In genomic region chr10:28587270-28587969, GRCh38 we compare ENCODE assay signal across 2 cellular contexts.
TF ChIP-seq lines count a peak whose summit lies in the region.

No MANE protein-coding gene starts in this region.

TF ChIP-seq in IMR-90, 13 proteins besides CTCF, POLR2A, EP300 and RAD21:
- TF ChIP-seq USF2 (IDR thresholded peaks at IDR 0.05; ENCODE audit: low read depth, low read length), result no peak
- no peak for TF ChIP-seq RFX5 (IDR thresholded peaks at IDR 0.05; ENCODE audit: low read depth, low read length)
- peak; percentile 22; the same call in 1 of the 2 replicates for TF ChIP-seq CEBPB (IDR thresholded peaks at IDR 0.05; ENCODE audit: low read depth, low read length)

TF ChIP-seq in endothelial cell of umbilical vein, 7 proteins besides CTCF, POLR2A, EP300 and RAD21:
- TF ChIP-seq GATA2 (IDR thresholded peaks at IDR 0.05; ENCODE audit: insufficient read depth, insufficient read length, low read depth, low read length) (no peak), EZH2 (IDR thresholded peaks at IDR 0.05; ENCODE audit: borderline replicate concordance, low read depth, low read length, severe bottlenecking) (no peak), MAX (IDR thresholded peaks at IDR 0.05; ENCODE audit: insufficient read depth, insufficient read length) (no peak)
